ENCODE assay signal across 11 cellular contexts in the genomic region with DNA sequence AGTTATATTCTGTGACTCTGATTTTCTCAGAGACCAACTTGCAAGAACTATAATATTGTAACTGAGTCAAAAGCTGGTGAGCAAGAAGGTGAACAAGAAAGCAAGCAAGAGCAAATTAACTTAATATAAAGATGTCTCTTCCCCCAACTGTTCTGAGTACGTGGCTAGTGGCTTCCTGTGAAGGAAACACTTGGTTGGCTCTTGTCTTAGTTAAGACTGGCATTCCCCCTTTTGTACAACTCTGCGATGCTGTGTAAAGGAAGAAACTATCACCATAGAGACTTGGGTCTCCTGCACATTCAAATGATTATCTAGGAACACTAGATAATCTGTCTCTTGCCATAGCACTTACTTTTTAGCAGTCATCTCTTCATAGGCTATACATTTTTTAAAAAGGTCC. TPM values are rescaled to one million over a fixed set of nuclear protein-coding genes. Genes with fewer than 3 reads are reported as not detected.
A peak's percentile ranks its signal among the peaks of the same experiment; 100 is the strongest.
DNase-seq lines count a peak whose midpoint lies in the region; ATAC-seq and TF ChIP-seq lines count a peak whose summit lies in the region.
"Had no signal": no experiment of that assay in that cellular context is flagged by ENCODE, and none has a peak within 500 bp of the region (broad histone marks: within the 10 kb centered on the region; RNA-seq: fewer than 3 reads in every experiment).

No MANE protein-coding gene starts in this region.

- peak; percentile 33 for ATAC-seq in HG03469 (IDR thresholded peaks at IDR 0.05; ENCODE audit: unreplicated experiment)
- ATAC-seq in stimulated activated effector memory CD8-positive, alpha-beta T cell treated with anti-CD3 and anti-CD28 coated beads, Interleukin-12 subunit alpha, Interleukin-12 subunit beta, amount 100 ng/mL, for 72 hours: peak; percentile 81
- ATAC-seq in foreskin keratinocyte: no peak
- no peak for ATAC-seq in GM18870 (IDR thresholded peaks at IDR 0.05; ENCODE audit: unreplicated experiment)

- H3K27ac ChIP-seq in foreskin keratinocyte: no peak overlapping the region

- peak overlapping the region; percentile 88 for H3K27ac Mint-ChIP-seq in activated CD4-positive, alpha-beta T cell treated with anti-CD3 and anti-CD28 coated beads, Interleukin-2, amount 10 ng/mL, durations not matched to agents 24 days and 14 days
- peak overlapping the region; percentile 85 for H3K27ac Mint-ChIP-seq in activated naive CD4-positive, alpha-beta T cell treated with anti-CD3 and anti-CD28 coated beads, Interleukin-2, amount 50 U/mL, for 24 hours
- peak overlapping the region; percentile 90 for H3K27ac Mint-ChIP-seq in stimulated activated effector memory CD8-positive, alpha-beta T cell treated with anti-CD3 and anti-CD28 coated beads, Interleukin-12 subunit alpha, Interleukin-12 subunit beta, amount 100 ng/mL, for 72 hours

- no peak for TF ChIP-seq CTCF in foreskin keratinocyte (conservative IDR thresholded peaks at IDR 0.05)

- no peaks in the 10 kb centered on the region for H3K27me3 Mint-ChIP-seq in activated CD4-positive, alpha-beta T cell treated with anti-CD3 and anti-CD28 coated beads, Interleukin-2, amount 10 ng/mL, durations not matched to agents 24 days and 14 days
- no peaks in the 10 kb centered on the region for H3K27me3 Mint-ChIP-seq in activated naive CD4-positive, alpha-beta T cell treated with anti-CD3 and anti-CD28 coated beads, Interleukin-2, amount 50 U/mL, for 24 hours

- H3K4me3 Mint-ChIP-seq in activated CD4-positive, alpha-beta T cell treated with anti-CD3 and anti-CD28 coated beads, Interleukin-2, amount 10 ng/mL, durations not matched to agents 24 days and 14 days: peak overlapping the region; percentile 56
- peak overlapping the region; percentile 69 for H3K4me3 Mint-ChIP-seq in activated naive CD4-positive, alpha-beta T cell treated with anti-CD3 and anti-CD28 coated beads, Interleukin-2, amount 50 U/mL, for 24 hours
- peak overlapping the region; percentile 29 for H3K4me3 Mint-ChIP-seq in stimulated activated effector memory CD8-positive, alpha-beta T cell treated with anti-CD3 and anti-CD28 coated beads, Interleukin-12 subunit alpha, Interleukin-12 subunit beta, amount 100 ng/mL, for 72 hours

- peaks cover 68% of the 10 kb centered on the region for H3K4me1 Mint-ChIP-seq in activated CD4-positive, alpha-beta T cell treated with anti-CD3 and anti-CD28 coated beads, Interleukin-2, amount 10 ng/mL, durations not matched to agents 24 days and 14 days
- peaks cover 83% of the 10 kb centered on the region for H3K4me1 Mint-ChIP-seq in activated naive CD4-positive, alpha-beta T cell treated with anti-CD3 and anti-CD28 coated beads, Interleukin-2, amount 50 U/mL, for 24 hours
- peaks cover 83% of the 10 kb centered on the region for H3K4me1 Mint-ChIP-seq in stimulated activated effector memory CD8-positive, alpha-beta T cell treated with anti-CD3 and anti-CD28 coated beads, Interleukin-12 subunit alpha, Interleukin-12 subunit beta, amount 100 ng/mL, for 72 hours

- peak; percentile 85 for DNase-seq in activated CD4-positive, alpha-beta T cell treated with anti-CD3 and anti-CD28 coated beads, Interleukin-2, amount 10 ng/mL, durations not matched to agents 24 days and 14 days
- DNase-seq in activated CD4-positive, alpha-beta T cell treated with anti-CD3 and anti-CD28 coated beads for 1 hour: no peak
- DNase-seq in stimulated activated effector memory CD8-positive, alpha-beta T cell treated with anti-CD3 and anti-CD28 coated beads, Interleukin-12 subunit alpha, Interleukin-12 subunit beta, amount 100 ng/mL, for 72 hours (ENCODE audit: low spot score in 2 of 2): no peak
- DNase-seq in foreskin keratinocyte (no peak), NCI-H2171 treated with DMSO at 0.1 percent for 48 hours (lab: John Stamatoyannopoulos, UW) (no peak)
- DNase-seq: HCEC 1CT, head of caudate nucleus, NCI-H1436 treated with DMSO at 0.1 percent for 48 hours had no signal

- H3K27me3 ChIP-seq in foreskin keratinocyte: no peaks in the 10 kb centered on the region

- peaks cover 13% of the 10 kb centered on the region for H3K4me1 ChIP-seq in foreskin keratinocyte

- peaks cover 2% of the 10 kb centered on the region for H3K36me3 Mint-ChIP-seq in activated CD4-positive, alpha-beta T cell treated with anti-CD3 and anti-CD28 coated beads, Interleukin-2, amount 10 ng/mL, durations not matched to agents 24 days and 14 days (ENCODE audit: low read depth)
- H3K36me3 Mint-ChIP-seq in activated naive CD4-positive, alpha-beta T cell treated with anti-CD3 and anti-CD28 coated beads, Interleukin-2, amount 50 U/mL, for 24 hours: peaks cover 2% of the 10 kb centered on the region
- peaks cover 7% of the 10 kb centered on the region for H3K36me3 Mint-ChIP-seq in stimulated activated effector memory CD8-positive, alpha-beta T cell treated with anti-CD3 and anti-CD28 coated beads, Interleukin-12 subunit alpha, Interleukin-12 subunit beta, amount 100 ng/mL, for 72 hours

- intact Hi-C loops in activated CD4-positive, alpha-beta T cell treated with anti-CD3 and anti-CD28 coated beads, Interleukin-2, amount 10 ng/mL, durations not matched to agents 24 days and 14 days (cut with micrococcal nuclease): loop anchor here (1.0 to 2.0 kb wide), 2 partner anchors 8 to 21 kb away; no protein-coding TSS in a partner anchor

- H3K9me3 Mint-ChIP-seq in activated CD4-positive, alpha-beta T cell treated with anti-CD3 and anti-CD28 coated beads, Interleukin-2, amount 10 ng/mL, durations not matched to agents 24 days and 14 days: no peaks in the 10 kb centered on the region
- H3K9me3 Mint-ChIP-seq in activated naive CD4-positive, alpha-beta T cell treated with anti-CD3 and anti-CD28 coated beads, Interleukin-2, amount 50 U/mL, for 24 hours: no peaks in the 10 kb centered on the region
- no peaks in the 10 kb centered on the region for H3K9me3 Mint-ChIP-seq in stimulated activated effector memory CD8-positive, alpha-beta T cell treated with anti-CD3 and anti-CD28 coated beads, Interleukin-12 subunit alpha, Interleukin-12 subunit beta, amount 100 ng/mL, for 72 hours

RNA-seq across cellular contexts. Expression of a gene that starts 47.3 kb away (rescaled TPM):
- 249 and 254 TPM in 2 replicates for total RNA-seq in activated CD4-positive, alpha-beta T cell treated with anti-CD3 and anti-CD28 coated beads, Interleukin-2, amount 10 ng/mL, durations not matched to agents 24 days and 14 days
- total RNA-seq in foreskin keratinocyte: 70.7 and 92.9 TPM in 2 replicates
- polyA plus RNA-seq in foreskin keratinocyte: 24.8 and 27.1 TPM in 2 replicates

Comparison
In these comparisons a context has a peak if more than half of its experiments do, and no peak if none do; other contexts are left out.
1. ATAC-seq: peak in HG03469 (single experiment) and stimulated activated effector memory CD8-positive, alpha-beta T cell treated with anti-CD3 and anti-CD28 coated beads, Interleukin-12 subunit alpha, Interleukin-12 subunit beta, amount 100 ng/mL, for 72 hours (single experiment); none in foreskin keratinocyte (single experiment) and GM18870 (single experiment).
2. Peak in every context shown above with its lines, with median percentiles within 50 percentile points of each other: H3K27ac Mint-ChIP-seq and H3K4me3 Mint-ChIP-seq.